23 cellular contexts compared by ENCODE assay signal in the genomic region with DNA sequence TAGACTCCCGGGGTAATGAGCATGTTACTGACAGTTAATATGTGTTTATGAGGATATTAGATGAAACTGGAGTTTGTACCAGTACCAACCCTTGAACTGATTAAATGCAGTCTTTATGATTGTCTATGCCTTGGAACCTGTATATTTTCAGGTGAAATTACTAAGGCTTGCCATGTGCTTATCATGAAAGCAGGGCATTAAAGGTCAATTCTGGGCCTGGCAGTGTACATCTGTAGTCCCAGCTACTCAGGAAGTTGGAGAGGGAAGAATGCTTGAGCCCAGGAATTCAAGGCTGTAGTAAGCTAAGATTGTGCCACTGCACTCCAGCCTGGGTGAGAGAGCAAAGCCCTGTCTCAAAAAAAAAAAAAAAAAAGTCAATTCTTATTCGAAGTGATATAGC. TPM values are rescaled to one million over a fixed set of nuclear protein-coding genes. Genes with fewer than 3 reads are reported as not detected.
A peak's percentile ranks its signal among the peaks of the same experiment; 100 is the strongest.
DNase-seq lines count a peak whose midpoint lies in the region; ATAC-seq and TF ChIP-seq lines count a peak whose summit lies in the region.
"Had no signal": no experiment of that assay in that cellular context is flagged by ENCODE, and none has a peak within 500 bp of the region (broad histone marks: within the 10 kb centered on the region; RNA-seq: fewer than 3 reads in every experiment).

No MANE protein-coding gene starts in this region.

- POLR2A ChIA-PET in activated B cell treated with CpG ODN at 0.5 μM for 24 hours (lab: Charles Lee), result interaction anchor here (0.5 to 0.6 kb wide), 2 partner anchors 118 to 1753 kb away, joined by 5 to 10 read pairs; no protein-coding TSS in a partner anchor

- no peak overlapping the region for H3K4me3 ChIP-seq in fibroblast of the aortic adventitia (ENCODE audit: low read depth, low read length)
- no peak overlapping the region for H3K4me3 ChIP-seq in endodermal cell (ENCODE audit: low read length)
- H3K4me3 ChIP-seq: lower lobe of right lung, right lobe of liver, suprapubic skin, vagina had no signal

- H3K9ac ChIP-seq in endodermal cell (ENCODE audit: extremely low read depth, low read length, poor library complexity, severe bottlenecking), result no peak overlapping the region

- no peaks in the 10 kb centered on the region for H3K36me3 ChIP-seq in endodermal cell (ENCODE audit: control insufficient read depth, insufficient read depth, low read length)
- H3K36me3 ChIP-seq: lower lobe of right lung, right lobe of liver, suprapubic skin, vagina had no signal

- H3K9me3 Mint-ChIP-seq in stimulated activated naive CD8-positive, alpha-beta T cell treated with anti-CD3 and anti-CD28 coated beads, Interleukin-15, Interleukin-2, amounts not matched to agents 100 ng/mL and 50 ng/mL, for 24 hours, result no peaks in the 10 kb centered on the region
- no peaks in the 10 kb centered on the region for H3K9me3 Mint-ChIP-seq in activated B cell treated with CpG ODN at 0.5 μM for 24 hours
- H3K9me3 Mint-ChIP-seq in endodermal cell, result no peaks in the 10 kb centered on the region
- H3K9me3 Mint-ChIP-seq: CD4-positive, alpha-beta memory T cell had no signal

- H3K27me3 ChIP-seq in endodermal cell (ENCODE audit: control insufficient read depth, insufficient read depth, low read length, poor library complexity, severe bottlenecking), result peaks cover 5% of the 10 kb centered on the region
- H3K27me3 ChIP-seq: right lobe of liver, suprapubic skin, vagina had no signal

- no peak for DNase-seq in stimulated activated naive CD8-positive, alpha-beta T cell treated with anti-CD3 and anti-CD28 coated beads, Interleukin-15, Interleukin-2, amounts not matched to agents 100 U/mL and 50 U/mL, for 24 hours
- no peak for DNase-seq in activated B cell treated with CpG ODN at 0.5 μM for 24 hours
- peak; percentile 6 for DNase-seq in fibroblast of the aortic adventitia (ENCODE audit: low read depth)
- no peak for DNase-seq in endodermal cell
- no peak for DNase-seq in nucleus accumbens (lab: John Stamatoyannopoulos, UW)
- no peak for DNase-seq in NCI-H2029 (lab: John Stamatoyannopoulos, UW)
- DNase-seq: activated effector memory CD4-positive, alpha-beta T cell treated with Interleukin-2 at 50 U/mL for 16 hours; aorta; CD4-positive, alpha-beta memory T cell; central memory CD4-positive, alpha-beta T cell; hypothalamus; KG1; lower lobe of right lung; NCI-H1436; NCI-H2171 treated with DMSO at 0.1 percent for 48 hours; NCI-H69; posterior cingulate gyrus; right lobe of liver; stimulated activated CD8-positive, alpha-beta memory T cell treated with anti-CD3 and anti-CD28 coated beads, Interleukin-4, amount 100 ng/mL, for 48 hours had no signal

- intact Hi-C loops in activated B cell treated with CpG ODN at 0.5 μM for 24 hours (cut with micrococcal nuclease), result loop anchor here (5.0 kb wide), 3 partner anchors 117 to 1603 kb away; partner anchors contain the start of gene SMS

- H3K9me3 ChIP-seq in endodermal cell (ENCODE audit: control insufficient read depth, low read length), result no peaks in the 10 kb centered on the region
- H3K9me3 ChIP-seq: lower lobe of right lung, right lobe of liver, suprapubic skin, vagina had no signal

- H3K36me3 Mint-ChIP-seq in stimulated activated naive CD8-positive, alpha-beta T cell treated with anti-CD3 and anti-CD28 coated beads, Interleukin-15, Interleukin-2, amounts not matched to agents 100 ng/mL and 50 ng/mL, for 24 hours (ENCODE audit: low read depth), result peaks cover 14% of the 10 kb centered on the region
- H3K36me3 Mint-ChIP-seq in activated B cell treated with CpG ODN at 0.5 μM for 24 hours (ENCODE audit: low read depth), result no peaks in the 10 kb centered on the region
- no peaks in the 10 kb centered on the region for H3K36me3 Mint-ChIP-seq in endodermal cell (ENCODE audit: low read depth)
- H3K36me3 Mint-ChIP-seq: CD4-positive, alpha-beta memory T cell had no signal

- no peaks in the 10 kb centered on the region for H3K4me1 ChIP-seq in endodermal cell (ENCODE audit: control insufficient read depth, insufficient read depth, low read length)
- H3K4me1 ChIP-seq: lower lobe of right lung, right lobe of liver, suprapubic skin, vagina had no signal

- H3K27ac Mint-ChIP-seq in stimulated activated naive CD8-positive, alpha-beta T cell treated with anti-CD3 and anti-CD28 coated beads, Interleukin-15, Interleukin-2, amounts not matched to agents 100 ng/mL and 50 ng/mL, for 24 hours, result peak overlapping the region; percentile 95
- peak overlapping the region; percentile 15 for H3K27ac Mint-ChIP-seq in activated B cell treated with CpG ODN at 0.5 μM for 24 hours
- H3K27ac Mint-ChIP-seq in endodermal cell, result no peak overlapping the region
- H3K27ac Mint-ChIP-seq: CD4-positive, alpha-beta memory T cell had no signal

- H3K27me3 Mint-ChIP-seq in stimulated activated naive CD8-positive, alpha-beta T cell treated with anti-CD3 and anti-CD28 coated beads, Interleukin-15, Interleukin-2, amounts not matched to agents 100 ng/mL and 50 ng/mL, for 24 hours, result no peaks in the 10 kb centered on the region
- H3K27me3 Mint-ChIP-seq in activated B cell treated with CpG ODN at 0.5 μM for 24 hours (no peaks in the 10 kb centered on the region), endodermal cell (ENCODE audit: insufficient read depth) (peaks cover 25% of the 10 kb centered on the region)
- H3K27me3 Mint-ChIP-seq: CD4-positive, alpha-beta memory T cell had no signal

- H3K4me3 Mint-ChIP-seq in stimulated activated naive CD8-positive, alpha-beta T cell treated with anti-CD3 and anti-CD28 coated beads, Interleukin-15, Interleukin-2, amounts not matched to agents 100 ng/mL and 50 ng/mL, for 24 hours, result peak overlapping the region; percentile 66
- no peak overlapping the region for H3K4me3 Mint-ChIP-seq in activated B cell treated with CpG ODN at 0.5 μM for 24 hours
- H3K4me3 Mint-ChIP-seq in endodermal cell, result no peak overlapping the region
- H3K4me3 Mint-ChIP-seq: CD4-positive, alpha-beta memory T cell had no signal

- ATAC-seq in stimulated activated naive CD8-positive, alpha-beta T cell treated with anti-CD3 and anti-CD28 coated beads, Interleukin-15, Interleukin-2, amounts not matched to agents 100 U/mL and 50 U/mL, for 24 hours, result no peak
- no peak for ATAC-seq in activated B cell treated with CpG ODN at 0.5 μM for 24 hours (ENCODE audit: low read depth)
- ATAC-seq: right lobe of liver, Right ventricle myocardium inferior had no signal

- H3K4me1 Mint-ChIP-seq in stimulated activated naive CD8-positive, alpha-beta T cell treated with anti-CD3 and anti-CD28 coated beads, Interleukin-15, Interleukin-2, amounts not matched to agents 100 ng/mL and 50 ng/mL, for 24 hours (ENCODE audit: low read depth), result peaks cover 88% of the 10 kb centered on the region
- H3K4me1 Mint-ChIP-seq in activated B cell treated with CpG ODN at 0.5 μM for 24 hours, result peaks cover 83% of the 10 kb centered on the region
- H3K4me1 Mint-ChIP-seq in endodermal cell, result peaks cover 2% of the 10 kb centered on the region

- H3K27ac ChIP-seq in endodermal cell (ENCODE audit: low read depth, low read length), result no peak overlapping the region
- H3K27ac ChIP-seq: lower lobe of right lung, right lobe of liver, suprapubic skin, vagina had no signal

- CTCF ChIA-PET in activated B cell treated with CpG ODN at 0.5 μM for 24 hours (lab: Charles Lee), result interaction anchor here (2.3 kb wide), 1 partner anchor 74 kb away, joined by 9 read pairs; no protein-coding TSS in a partner anchor

- TF ChIP-seq CTCF in activated B cell treated with CpG ODN at 0.5 μM for 24 hours (IDR thresholded peaks at IDR 0.05), result no peak
- TF ChIP-seq CTCF in fibroblast of the aortic adventitia (IDR thresholded peaks at IDR 0.05; ENCODE audit: insufficient read depth, low read length), result no peak
- TF ChIP-seq CTCF in endodermal cell (conservative IDR thresholded peaks at IDR 0.05), result no peak

- 100% methylated on average over 1 of the region's 2 CpGs; no CpG with 5 or more reads in 1 of the 2 experiments for WGBS in endodermal cell (ENCODE audit: insufficient coverage in 1 of 2, insufficient read length in 1 of 2), 2 experiments

RNA-seq across cellular contexts. Expression of gene PHEX, which starts 27.7 kb away (rescaled TPM):
- 0.27 and 0.49 TPM in 2 replicates for total RNA-seq in activated B cell treated with CpG ODN at 0.5 μM for 24 hours
- total RNA-seq in fibroblast of the aortic adventitia (ENCODE audit: low replicate concordance), result 5.6 and 6.7 TPM in 2 replicates
- under 1 TPM; 0.24 to 0.37 TPM for total RNA-seq in endodermal cell
- 0.14 TPM for polyA plus RNA-seq in endodermal cell (2013, experiment 1 of 2)
- polyA plus RNA-seq in endodermal cell (2013, experiment 2 of 2), result 0.12 TPM
